ENCODE assay signal across 7 cellular contexts in genomic region chr13:106471957-106472543, GRCh38.
DNase-seq lines count a peak whose midpoint lies in the region; FAIRE-seq and TF ChIP-seq lines count a peak whose summit lies in the region.

No MANE protein-coding gene starts in this region.

- no peaks in the 10 kb centered on the region for H3K36me3 Mint-ChIP-seq in activated naive CD4-positive, alpha-beta T cell treated with anti-CD3 and anti-CD28 coated beads, Interleukin-2, amount 10 ng/mL, durations not matched to agents 7 days and 5 days

- CTCF ChIA-PET in activated naive CD4-positive, alpha-beta T cell treated with anti-CD3 and anti-CD28 coated beads, Interleukin-2, amount 10 ng/mL, durations not matched to agents 7 days and 5 days (lab: Charles Lee), result no interaction called here

- peaks cover 0 to 4% (median 3%) of the 10 kb centered on the region in 3 donors for H3K4me1 ChIP-seq in skeletal muscle tissue (ENCODE audit: control insufficient read depth in 3 of 3, insufficient read depth in 3 of 3, low read length in 3 of 3)

- no peak for TF ChIP-seq POLR2A in H54 (IDR thresholded peaks at IDR 0.05; ENCODE audit: low read depth, low read length)

- no peaks in the 10 kb centered on the region for H3K36me3 ChIP-seq in skeletal muscle tissue (ENCODE audit: control insufficient read depth in 3 of 3, insufficient read depth in 3 of 3, low read length in 3 of 3)

- FAIRE-seq in H54 (lab: Jason Lieb, UNC), result peak; percentile 100

- H3K27me3 Mint-ChIP-seq in activated naive CD4-positive, alpha-beta T cell treated with anti-CD3 and anti-CD28 coated beads, Interleukin-2, amount 10 ng/mL, durations not matched to agents 7 days and 5 days, result no peaks in the 10 kb centered on the region

- no peaks in the 10 kb centered on the region for H3K9me3 ChIP-seq in skeletal muscle tissue (ENCODE audit: control insufficient read depth in 3 of 3, low read length in 3 of 3)

- no peaks in the 10 kb centered on the region for H3K4me1 Mint-ChIP-seq in activated naive CD4-positive, alpha-beta T cell treated with anti-CD3 and anti-CD28 coated beads, Interleukin-2, amount 10 ng/mL, durations not matched to agents 7 days and 5 days

- intact Hi-C loops in head of caudate nucleus (cut with DNase I), result no loop called here

- peaks cover 0 to 3% (median 0%) of the 10 kb centered on the region in 3 donors for H3K27me3 ChIP-seq in skeletal muscle tissue (ENCODE audit: control insufficient read depth in 3 of 3, insufficient read depth in 3 of 3, low read length in 3 of 3)

- H3K4me3 Mint-ChIP-seq in activated naive CD4-positive, alpha-beta T cell treated with anti-CD3 and anti-CD28 coated beads, Interleukin-2, amount 10 ng/mL, durations not matched to agents 7 days and 5 days, result no peak overlapping the region

- DNase-seq in H54 (ENCODE audit: insufficient read length, low spot score) (peak; percentile 99), RPMI7951 (ENCODE audit: low read depth) (peak; percentile 86), head of caudate nucleus (peak in 23 of 42 donors; percentile 16 to 80 (median 39)), substantia nigra (lab: John Stamatoyannopoulos, UW) (no peak)
- DNase-seq in stimulated activated CD4-positive, alpha-beta T cell treated with anti-CD3 and anti-CD28 coated beads, Interleukin-4, amount 100 ng/mL, for 4 hours, result no peak
- DNase-seq in activated naive CD4-positive, alpha-beta T cell treated with anti-CD3 and anti-CD28 coated beads, Interleukin-2, amount 10 ng/mL, durations not matched to agents 7 days and 5 days, result no peak

- peak overlapping the region in 2 of 3 donors; percentile 40 for H3K9ac ChIP-seq in skeletal muscle tissue (ENCODE audit: low read depth in 1 of 3, low read length in 3 of 3)

- H3K27ac ChIP-seq in skeletal muscle tissue (ENCODE audit: low read depth, low read length) (no peak overlapping the region), substantia nigra (ENCODE audit: low read depth, low read length, poor library complexity, severe bottlenecking) (no peak overlapping the region)

- H3K4me3 ChIP-seq in skeletal muscle tissue (ENCODE audit: low read length in 3 of 3), result peak overlapping the region in 1 of 3 donors; percentile 38

- no peak overlapping the region for H3K27ac Mint-ChIP-seq in activated naive CD4-positive, alpha-beta T cell treated with anti-CD3 and anti-CD28 coated beads, Interleukin-2, amount 10 ng/mL, durations not matched to agents 7 days and 5 days

- H3K9me3 Mint-ChIP-seq in activated naive CD4-positive, alpha-beta T cell treated with anti-CD3 and anti-CD28 coated beads, Interleukin-2, amount 10 ng/mL, durations not matched to agents 7 days and 5 days, result no peaks in the 10 kb centered on the region

Comparison
In these comparisons a context has a peak if more than half of its experiments do, and no peak if none do; other contexts are left out.
1. DNase-seq: peak in H54 (single experiment), RPMI7951 (single experiment) and head of caudate nucleus (23 of 42); none in stimulated activated CD4-positive, alpha-beta T cell treated with anti-CD3 and anti-CD28 coated beads, Interleukin-4, amount 100 ng/mL, for 4 hours (0 of 2), activated naive CD4-positive, alpha-beta T cell treated with anti-CD3 and anti-CD28 coated beads, Interleukin-2, amount 10 ng/mL, durations not matched to agents 7 days and 5 days (single experiment) and substantia nigra (0 of 49).